12 cellular contexts compared by ENCODE assay signal in the genomic region with DNA sequence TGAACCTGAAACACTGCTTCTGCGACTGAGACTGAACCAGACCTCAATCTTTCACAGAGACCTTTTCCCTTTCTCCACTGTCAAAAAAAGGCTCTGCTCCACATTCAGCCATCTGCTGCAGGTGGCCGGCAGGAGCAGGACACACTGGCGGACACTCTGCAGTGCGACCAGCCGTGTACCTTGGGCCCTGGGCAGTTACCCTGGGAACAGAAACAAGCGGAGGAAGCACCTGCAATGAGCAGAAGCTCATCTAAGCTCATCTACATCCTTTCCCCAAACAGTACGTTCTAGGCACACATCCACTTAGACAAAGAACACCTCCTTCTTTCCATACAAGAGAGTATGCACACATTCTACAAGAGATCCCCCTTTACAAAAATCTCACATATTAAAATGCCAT. TPM values are rescaled to one million over a fixed set of nuclear protein-coding genes. Genes with fewer than 3 reads are reported as not detected.
DNase-seq lines count a peak whose midpoint lies in the region; ATAC-seq and TF ChIP-seq lines count a peak whose summit lies in the region.
"Had no signal": no experiment of that assay in that cellular context is flagged by ENCODE, and none has a peak within 500 bp of the region (broad histone marks: within the 10 kb centered on the region; RNA-seq: fewer than 3 reads in every experiment).

No MANE protein-coding gene starts in this region.

- H3K9me2 ChIP-seq in DOHH2 (replicated peaks; ENCODE audit: control insufficient read depth, low read length), result no peaks in the 10 kb centered on the region

- H3K9me3 ChIP-seq in DOHH2 (ENCODE audit: control insufficient read depth, insufficient read depth, low read length), result no peaks in the 10 kb centered on the region

- H3K4me3 Mint-ChIP-seq in activated naive CD8-positive, alpha-beta T cell treated with anti-CD3 and anti-CD28 coated beads, Interleukin-2, amount 50 U/mL, for 24 hours, result no peak overlapping the region

- ATAC-seq in GM19351 (IDR thresholded peaks at IDR 0.05; ENCODE audit: unreplicated experiment) (peak; percentile 31), HG02981 (IDR thresholded peaks at IDR 0.05; ENCODE audit: unreplicated experiment) (peak; percentile 40)
- no peak for ATAC-seq in activated naive CD8-positive, alpha-beta T cell treated with anti-CD3 and anti-CD28 coated beads, Interleukin-2, amount 50 U/mL, for 24 hours

- H3K4me2 ChIP-seq in DOHH2 (ENCODE audit: low read length), result peak overlapping the region; percentile 69

- H3K36me3 ChIP-seq in DOHH2 (ENCODE audit: control insufficient read depth, low read length), result peaks cover 16% of the 10 kb centered on the region
- H3K36me3 ChIP-seq: cardiac muscle cell had no signal

- H3K27ac Mint-ChIP-seq in activated naive CD8-positive, alpha-beta T cell treated with anti-CD3 and anti-CD28 coated beads, Interleukin-2, amount 50 U/mL, for 24 hours, result no peak overlapping the region

- no peaks in the 10 kb centered on the region for H3K27me3 Mint-ChIP-seq in activated naive CD8-positive, alpha-beta T cell treated with anti-CD3 and anti-CD28 coated beads, Interleukin-2, amount 50 U/mL, for 24 hours

- H3K27me3 ChIP-seq in DOHH2 (ENCODE audit: control insufficient read depth, low read length), result no peaks in the 10 kb centered on the region
- H3K27me3 ChIP-seq: cardiac muscle cell had no signal

- H3K9me3 Mint-ChIP-seq in activated naive CD8-positive, alpha-beta T cell treated with anti-CD3 and anti-CD28 coated beads, Interleukin-2, amount 50 U/mL, for 24 hours, result no peaks in the 10 kb centered on the region

- TF ChIP-seq CTCF in DOHH2 (IDR thresholded peaks at IDR 0.05; ENCODE audit: low read depth, low read length, poor library complexity, severe bottlenecking), result no peak

- DNase-seq in cerebellar cortex (ENCODE audit: low spot score) (peak; percentile 70), mesenteric fat pad (ENCODE audit: low spot score) (no peak), AML-193 (lab: John Stamatoyannopoulos, UW) (no peak), NCI-H1092 treated with DMSO at 0.1 percent for 48 hours (lab: John Stamatoyannopoulos, UW) (no peak)
- DNase-seq in activated naive CD8-positive, alpha-beta T cell treated with anti-CD3 and anti-CD28 coated beads, Interleukin-2, amount 50 U/mL, for 24 hours, result no peak
- DNase-seq: activated T-cell treated with anti-CD3 and anti-CD28 coated beads, Interleukin-2, amount 50 U/mL, for 1 hour; DMS 273 treated with DMSO at 0.1 percent for 48 hours; kidney glomerular epithelial cell had no signal

- peaks cover 16% of the 10 kb centered on the region for H3K36me3 Mint-ChIP-seq in activated naive CD8-positive, alpha-beta T cell treated with anti-CD3 and anti-CD28 coated beads, Interleukin-2, amount 50 U/mL, for 24 hours (ENCODE audit: low read depth)

- H3K4me1 Mint-ChIP-seq in activated naive CD8-positive, alpha-beta T cell treated with anti-CD3 and anti-CD28 coated beads, Interleukin-2, amount 50 U/mL, for 24 hours, result peaks cover 90% of the 10 kb centered on the region

- H3K79me2 ChIP-seq in DOHH2 (ENCODE audit: control insufficient read depth, low read length), result peaks cover 99% of the 10 kb centered on the region

- H3K27ac ChIP-seq in DOHH2 (ENCODE audit: low read depth, low read length), result peak overlapping the region; percentile 28
- H3K27ac ChIP-seq: cardiac muscle cell had no signal

- H3F3A ChIP-seq in DOHH2 (ENCODE audit: control insufficient read depth, insufficient read depth), result no peaks in the 10 kb centered on the region

- peak overlapping the region; percentile 49 for H3K4me3 ChIP-seq in DOHH2 (ENCODE audit: low read length)
- H3K4me3 ChIP-seq: cardiac muscle cell had no signal

- H3K4me1 ChIP-seq in DOHH2 (ENCODE audit: control insufficient read depth, low read length), result peaks cover 58% of the 10 kb centered on the region

- H4K20me1 ChIP-seq in DOHH2 (ENCODE audit: control insufficient read depth, insufficient read depth, low read depth, low read length), result peaks cover 10% of the 10 kb centered on the region; the same call in 1 of the 2 replicates

RNA-seq across cellular contexts. Expression of a gene that starts 22.8 kb away (rescaled TPM):
- total RNA-seq in mesenteric fat pad, result 69.5 TPM
